1 cellular context compared by ENCODE assay signal in the genomic region with DNA sequence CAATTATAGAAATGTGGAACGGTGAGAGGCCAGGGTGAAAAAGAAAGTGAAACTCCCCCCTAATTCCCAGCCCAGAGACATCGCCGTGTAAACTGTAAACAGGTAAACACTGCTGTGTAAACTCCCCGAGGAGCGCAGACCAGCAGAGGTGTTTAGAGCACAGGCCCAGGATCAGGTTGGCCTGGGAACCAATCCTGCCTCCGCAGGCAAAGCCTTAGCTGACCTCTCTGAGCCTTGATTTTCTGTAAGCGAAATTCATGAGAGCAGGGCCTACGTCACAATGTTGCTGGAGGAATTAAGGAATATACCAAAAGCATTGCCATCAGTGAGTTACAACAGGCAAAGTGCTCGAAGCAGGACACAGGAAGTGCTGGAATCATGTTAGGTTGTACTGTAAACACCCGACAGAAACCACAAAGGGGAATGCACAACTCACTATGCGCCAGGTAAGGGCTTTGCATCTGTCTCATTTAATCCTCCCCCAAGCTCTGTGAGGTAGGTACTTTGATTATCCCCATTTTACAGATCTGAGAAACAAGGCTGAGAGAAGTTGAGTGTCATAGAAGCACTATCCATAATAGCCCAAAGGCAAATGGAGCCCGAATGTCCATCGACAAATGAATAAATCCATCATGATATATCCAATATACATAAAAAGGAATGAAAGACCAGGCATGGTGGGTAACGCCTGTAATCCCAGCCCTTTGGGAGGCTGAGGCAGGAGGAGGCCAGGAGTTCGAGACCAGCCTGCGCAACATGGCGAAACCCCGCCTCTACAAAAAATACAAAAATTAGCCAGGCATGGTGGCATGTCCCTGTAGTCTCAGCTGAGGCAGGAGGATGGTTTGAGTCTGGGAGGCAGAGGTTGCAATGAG.
TF ChIP-seq lines count a peak whose summit lies in the region.

No MANE protein-coding gene starts in this region.

TF ChIP-seq in GM23338, 12 proteins besides CTCF, POLR2A, EP300 and RAD21:
- TF ChIP-seq EZH2 (IDR thresholded peaks at IDR 0.05; ENCODE audit: low read depth, unreplicated experiment) (no peak), EZH2phosphoT487 (IDR thresholded peaks at IDR 0.05; ENCODE audit: unreplicated experiment) (no peak), JUNB (IDR thresholded peaks at IDR 0.05; ENCODE audit: unreplicated experiment) (no peak), ZNF114 (CRISPR knock-in tag; IDR thresholded peaks at IDR 0.05) (no peak), STAT1 (IDR thresholded peaks at IDR 0.05; ENCODE audit: unreplicated experiment) (no peak), POLR2AphosphoS5 (IDR thresholded peaks at IDR 0.05; ENCODE audit: low read depth) (no peak), ZNF331 (CRISPR knock-in tag; IDR thresholded peaks at IDR 0.05; ENCODE audit: low read depth) (no peak), CREB1 (CRISPR knock-in tag; IDR thresholded peaks at IDR 0.05; ENCODE audit: low read depth) (no peak), NANOG (IDR thresholded peaks at IDR 0.05; ENCODE audit: borderline replicate concordance) (no peak)
- TF ChIP-seq, protein P1, sequence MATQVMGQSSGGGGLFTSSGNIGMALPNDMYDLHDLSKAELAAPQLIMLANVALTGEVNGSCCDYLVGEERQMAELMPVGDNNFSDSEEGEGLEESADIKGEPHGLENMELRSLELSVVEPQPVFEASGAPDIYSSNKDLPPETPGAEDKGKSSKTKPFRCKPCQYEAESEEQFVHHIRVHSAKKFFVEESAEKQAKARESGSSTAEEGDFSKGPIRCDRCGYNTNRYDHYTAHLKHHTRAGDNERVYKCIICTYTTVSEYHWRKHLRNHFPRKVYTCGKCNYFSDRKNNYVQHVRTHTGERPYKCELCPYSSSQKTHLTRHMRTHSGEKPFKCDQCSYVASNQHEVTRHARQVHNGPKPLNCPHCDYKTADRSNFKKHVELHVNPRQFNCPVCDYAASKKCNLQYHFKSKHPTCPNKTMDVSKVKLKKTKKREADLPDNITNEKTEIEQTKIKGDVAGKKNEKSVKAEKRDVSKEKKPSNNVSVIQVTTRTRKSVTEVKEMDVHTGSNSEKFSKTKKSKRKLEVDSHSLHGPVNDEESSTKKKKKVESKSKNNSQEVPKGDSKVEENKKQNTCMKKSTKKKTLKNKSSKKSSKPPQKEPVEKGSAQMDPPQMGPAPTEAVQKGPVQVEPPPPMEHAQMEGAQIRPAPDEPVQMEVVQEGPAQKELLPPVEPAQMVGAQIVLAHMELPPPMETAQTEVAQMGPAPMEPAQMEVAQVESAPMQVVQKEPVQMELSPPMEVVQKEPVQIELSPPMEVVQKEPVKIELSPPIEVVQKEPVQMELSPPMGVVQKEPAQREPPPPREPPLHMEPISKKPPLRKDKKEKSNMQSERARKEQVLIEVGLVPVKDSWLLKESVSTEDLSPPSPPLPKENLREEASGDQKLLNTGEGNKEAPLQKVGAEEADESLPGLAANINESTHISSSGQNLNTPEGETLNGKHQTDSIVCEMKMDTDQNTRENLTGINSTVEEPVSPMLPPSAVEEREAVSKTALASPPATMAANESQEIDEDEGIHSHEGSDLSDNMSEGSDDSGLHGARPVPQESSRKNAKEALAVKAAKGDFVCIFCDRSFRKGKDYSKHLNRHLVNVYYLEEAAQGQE (IDR thresholded peaks at IDR 0.05; ENCODE audit: unreplicated experiment) = no peak
- TF ChIP-seq, protein P2, sequence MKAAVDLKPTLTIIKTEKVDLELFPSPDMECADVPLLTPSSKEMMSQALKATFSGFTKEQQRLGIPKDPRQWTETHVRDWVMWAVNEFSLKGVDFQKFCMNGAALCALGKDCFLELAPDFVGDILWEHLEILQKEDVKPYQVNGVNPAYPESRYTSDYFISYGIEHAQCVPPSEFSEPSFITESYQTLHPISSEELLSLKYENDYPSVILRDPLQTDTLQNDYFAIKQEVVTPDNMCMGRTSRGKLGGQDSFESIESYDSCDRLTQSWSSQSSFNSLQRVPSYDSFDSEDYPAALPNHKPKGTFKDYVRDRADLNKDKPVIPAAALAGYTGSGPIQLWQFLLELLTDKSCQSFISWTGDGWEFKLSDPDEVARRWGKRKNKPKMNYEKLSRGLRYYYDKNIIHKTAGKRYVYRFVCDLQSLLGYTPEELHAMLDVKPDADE (IDR thresholded peaks at IDR 0.05) = no peak
- TF ChIP-seq, protein P3, sequence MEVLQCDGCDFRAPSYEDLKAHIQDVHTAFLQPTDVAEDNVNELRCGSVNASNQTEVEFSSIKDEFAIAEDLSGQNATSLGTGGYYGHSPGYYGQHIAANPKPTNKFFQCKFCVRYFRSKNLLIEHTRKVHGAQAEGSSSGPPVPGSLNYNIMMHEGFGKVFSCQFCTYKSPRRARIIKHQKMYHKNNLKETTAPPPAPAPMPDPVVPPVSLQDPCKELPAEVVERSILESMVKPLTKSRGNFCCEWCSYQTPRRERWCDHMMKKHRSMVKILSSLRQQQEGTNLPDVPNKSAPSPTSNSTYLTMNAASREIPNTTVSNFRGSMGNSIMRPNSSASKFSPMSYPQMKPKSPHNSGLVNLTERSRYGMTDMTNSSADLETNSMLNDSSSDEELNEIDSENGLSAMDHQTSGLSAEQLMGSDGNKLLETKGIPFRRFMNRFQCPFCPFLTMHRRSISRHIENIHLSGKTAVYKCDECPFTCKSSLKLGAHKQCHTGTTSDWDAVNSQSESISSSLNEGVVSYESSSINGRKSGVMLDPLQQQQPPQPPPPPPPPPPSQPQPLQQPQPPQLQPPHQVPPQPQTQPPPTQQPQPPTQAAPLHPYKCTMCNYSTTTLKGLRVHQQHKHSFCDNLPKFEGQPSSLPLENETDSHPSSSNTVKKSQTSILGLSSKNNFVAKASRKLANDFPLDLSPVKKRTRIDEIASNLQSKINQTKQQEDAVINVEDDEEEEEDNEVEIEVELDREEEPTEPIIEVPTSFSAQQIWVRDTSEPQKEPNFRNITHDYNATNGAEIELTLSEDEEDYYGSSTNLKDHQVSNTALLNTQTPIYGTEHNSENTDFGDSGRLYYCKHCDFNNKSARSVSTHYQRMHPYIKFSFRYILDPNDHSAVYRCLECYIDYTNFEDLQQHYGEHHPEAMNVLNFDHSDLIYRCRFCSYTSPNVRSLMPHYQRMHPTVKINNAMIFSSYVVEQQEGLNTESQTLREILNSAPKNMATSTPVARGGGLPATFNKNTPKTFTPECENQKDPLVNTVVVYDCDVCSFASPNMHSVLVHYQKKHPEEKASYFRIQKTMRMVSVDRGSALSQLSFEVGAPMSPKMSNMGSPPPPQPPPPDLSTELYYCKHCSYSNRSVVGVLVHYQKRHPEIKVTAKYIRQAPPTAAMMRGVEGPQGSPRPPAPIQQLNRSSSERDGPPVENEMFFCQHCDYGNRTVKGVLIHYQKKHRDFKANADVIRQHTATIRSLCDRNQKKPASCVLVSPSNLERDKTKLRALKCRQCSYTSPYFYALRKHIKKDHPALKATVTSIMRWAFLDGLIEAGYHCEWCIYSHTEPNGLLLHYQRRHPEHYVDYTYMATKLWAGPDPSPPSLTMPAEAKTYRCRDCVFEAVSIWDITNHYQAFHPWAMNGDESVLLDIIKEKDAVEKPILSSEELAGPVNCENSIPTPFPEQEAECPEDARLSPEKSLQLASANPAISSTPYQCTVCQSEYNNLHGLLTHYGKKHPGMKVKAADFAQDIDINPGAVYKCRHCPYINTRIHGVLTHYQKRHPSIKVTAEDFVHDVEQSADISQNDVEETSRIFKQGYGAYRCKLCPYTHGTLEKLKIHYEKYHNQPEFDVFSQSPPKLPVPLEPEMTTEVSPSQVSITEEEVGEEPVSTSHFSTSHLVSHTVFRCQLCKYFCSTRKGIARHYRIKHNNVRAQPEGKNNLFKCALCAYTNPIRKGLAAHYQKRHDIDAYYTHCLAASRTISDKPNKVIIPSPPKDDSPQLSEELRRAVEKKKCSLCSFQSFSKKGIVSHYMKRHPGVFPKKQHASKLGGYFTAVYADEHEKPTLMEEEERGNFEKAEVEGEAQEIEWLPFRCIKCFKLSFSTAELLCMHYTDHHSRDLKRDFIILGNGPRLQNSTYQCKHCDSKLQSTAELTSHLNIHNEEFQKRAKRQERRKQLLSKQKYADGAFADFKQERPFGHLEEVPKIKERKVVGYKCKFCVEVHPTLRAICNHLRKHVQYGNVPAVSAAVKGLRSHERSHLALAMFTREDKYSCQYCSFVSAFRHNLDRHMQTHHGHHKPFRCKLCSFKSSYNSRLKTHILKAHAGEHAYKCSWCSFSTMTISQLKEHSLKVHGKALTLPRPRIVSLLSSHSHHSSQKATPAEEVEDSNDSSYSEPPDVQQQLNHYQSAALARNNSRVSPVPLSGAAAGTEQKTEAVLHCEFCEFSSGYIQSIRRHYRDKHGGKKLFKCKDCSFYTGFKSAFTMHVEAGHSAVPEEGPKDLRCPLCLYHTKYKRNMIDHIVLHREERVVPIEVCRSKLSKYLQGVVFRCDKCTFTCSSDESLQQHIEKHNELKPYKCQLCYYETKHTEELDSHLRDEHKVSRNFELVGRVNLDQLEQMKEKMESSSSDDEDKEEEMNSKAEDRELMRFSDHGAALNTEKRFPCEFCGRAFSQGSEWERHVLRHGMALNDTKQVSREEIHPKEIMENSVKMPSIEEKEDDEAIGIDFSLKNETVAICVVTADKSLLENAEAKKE (CRISPR knock-in tag; IDR thresholded peaks at IDR 0.05) = no peak
